9 cellular contexts compared by ENCODE assay signal in the genomic region with DNA sequence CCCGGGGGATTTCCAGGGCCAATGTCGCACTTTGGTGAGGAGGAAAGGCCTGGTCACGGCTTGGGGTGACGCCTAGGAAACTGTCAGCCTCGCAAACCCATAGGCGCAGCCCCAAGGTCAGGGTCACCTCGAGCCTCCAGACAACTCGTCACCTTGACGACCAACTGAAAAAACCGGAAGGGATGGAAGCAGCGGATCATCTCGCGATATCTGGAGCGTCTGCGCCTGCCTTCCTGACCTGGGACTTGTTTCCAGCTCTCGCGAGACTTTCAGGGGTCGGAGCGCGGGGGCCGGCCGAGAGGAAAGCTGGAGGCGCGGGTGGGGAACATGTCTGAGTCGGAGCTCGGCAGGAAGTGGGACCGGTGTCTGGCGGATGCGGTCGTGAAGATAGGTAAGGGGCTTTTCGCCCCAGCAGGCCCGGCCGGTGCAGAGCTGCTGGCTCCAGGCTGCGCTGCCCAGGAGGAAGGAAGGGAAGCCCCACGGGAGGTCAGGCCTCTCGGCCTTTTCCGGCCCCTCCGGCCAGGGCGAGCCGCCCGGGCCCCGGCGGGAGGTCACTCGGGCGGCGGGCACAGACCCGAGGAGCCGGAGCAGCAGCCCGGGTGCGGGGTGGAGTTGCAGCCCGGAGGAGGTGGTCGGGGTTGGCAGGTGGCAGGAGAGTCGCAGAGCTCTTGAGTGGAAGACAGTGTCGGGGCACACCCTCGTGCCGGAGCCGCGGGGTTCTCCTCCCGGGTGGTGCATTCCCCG.
A peak's percentile ranks its signal among the peaks of the same experiment; 100 is the strongest.
DNase-seq lines count a peak whose midpoint lies in the region; ATAC-seq and FAIRE-seq lines count a peak whose summit lies in the region.
"Had no signal": no experiment of that assay in that cellular context is flagged by ENCODE, and none has a peak within 500 bp of the region (broad histone marks: within the 10 kb centered on the region; RNA-seq: fewer than 3 reads in every experiment).

No MANE protein-coding gene starts in this region.

- ATAC-seq in GM19043 (IDR thresholded peaks at IDR 0.05; ENCODE audit: low read depth, unreplicated experiment) (peak; percentile 83), HG03354 (IDR thresholded peaks at IDR 0.05; ENCODE audit: poor library complexity, severe bottlenecking, unreplicated experiment) (peak; percentile 88)
- peak; percentile 90 to 93 for ATAC-seq in activated CD4-positive, CD25-positive, alpha-beta regulatory T cell treated with anti-CD3 and anti-CD28 coated beads, Interleukin-2, amount 50 U/mL, for 24 hours

- peak; percentile 95 for FAIRE-seq in islet of Langerhans (lab: Jason Lieb, UNC)
- FAIRE-seq: colon had no signal

- peak; percentile 98 for DNase-seq in AG20443 (ENCODE audit: low spot score)
- DNase-seq in NCI-H446 (lab: John Stamatoyannopoulos, UW), result peak; percentile 96 to 99
- DNase-seq in cerebellar cortex (ENCODE audit: low spot score), result peak; percentile 99
- DNase-seq in stimulated activated CD4-positive, alpha-beta T cell treated with anti-CD3 and anti-CD28 coated beads, Interleukin-12 subunit alpha, Interleukin-12 subunit beta, amount 100 ng/mL, for 24 hours (ENCODE audit: low read depth in 2 of 2), result peak; percentile 91 to 95

Comparison
In these comparisons a context has a peak if more than half of its experiments do, and no peak if none do; other contexts are left out.
1. Peak in every context shown above with its lines: DNase-seq and ATAC-seq.